ENCODE assay signal across 1 cellular context in genomic region chr7:135409845-135410545, GRCh38.
TF ChIP-seq lines count a peak whose summit lies in the region.

No MANE protein-coding gene starts in this region.

TF ChIP-seq in K562, 482 proteins besides CTCF, POLR2A, EP300 and RAD21 (continued from another document and continues in another):
- TF ChIP-seq MAZ (CRISPR knock-in tag; conservative IDR thresholded peaks at IDR 0.05 in 1 of 2, IDR thresholded peaks at IDR 0.05 in 1 of 2) (no peak), ZZZ3 (IDR thresholded peaks at IDR 0.05) (no peak), TCF3 (CRISPR knock-in tag; IDR thresholded peaks at IDR 0.05) (peak; percentile 74), PBX2 (CRISPR knock-in tag; IDR thresholded peaks at IDR 0.05; ENCODE audit: low read depth) (no peak), PBX2 (tag; conservative IDR thresholded peaks at IDR 0.05; ENCODE audit: low read depth) (peak; percentile 59), DPF2 (IDR thresholded peaks at IDR 0.05) (peak; percentile 75), ZFPM2 (CRISPR knock-in tag; IDR thresholded peaks at IDR 0.05) (no peak), ILF3 (IDR thresholded peaks at IDR 0.05; ENCODE audit: borderline replicate concordance) (no peak), E4F1 (CRISPR knock-in tag; IDR thresholded peaks at IDR 0.05; ENCODE audit: borderline replicate concordance) (no peak), ATF2 (CRISPR knock-in tag; IDR thresholded peaks at IDR 0.05) (no peak), KLF16 (IDR thresholded peaks at IDR 0.05) (peak; percentile 76), ZNF23 (CRISPR knock-in tag; IDR thresholded peaks at IDR 0.05) (no peak), ZNF655 (CRISPR knock-in tag; IDR thresholded peaks at IDR 0.05) (no peak), ZNF57 (CRISPR knock-in tag; IDR thresholded peaks at IDR 0.05) (no peak), ZNF3 (CRISPR knock-in tag; IDR thresholded peaks at IDR 0.05) (no peak), NCOA1 (IDR thresholded peaks at IDR 0.05; ENCODE audit: low read depth) (0 out of 2 replicates have a peak, but pooled peaks have one; percentile 33), NCOR1 (IDR thresholded peaks at IDR 0.05) (peak; percentile 77), MTA1 (IDR thresholded peaks at IDR 0.05; ENCODE audit: borderline replicate concordance) (peak; percentile 72), ATF3 (IDR thresholded peaks at IDR 0.05) (no peak), ATF3 (CRISPR knock-in tag; conservative IDR thresholded peaks at IDR 0.05) (0 out of 2 replicates have a peak, but pooled peaks have one; percentile 24), CREB5 (CRISPR knock-in tag; IDR thresholded peaks at IDR 0.05) (no peak), THRB (CRISPR knock-in tag; conservative IDR thresholded peaks at IDR 0.05) (no peak), ZNF79 (CRISPR knock-in tag; IDR thresholded peaks at IDR 0.05; ENCODE audit: low read depth) (no peak), CREM (IDR thresholded peaks at IDR 0.05; ENCODE audit: low read depth) (no peak), TSHZ1 (CRISPR knock-in tag; IDR thresholded peaks at IDR 0.05) (no peak), HDAC3 (IDR thresholded peaks at IDR 0.05; ENCODE audit: borderline replicate concordance, partially characterized antibody) (peak; percentile 44), SIX5 (IDR thresholded peaks at IDR 0.05; ENCODE audit: borderline replicate concordance in 1 of 2, insufficient read depth in 1 of 2, low read depth in 1 of 2, low read length in 2 of 2) (no peak), THAP12 (CRISPR knock-in tag; IDR thresholded peaks at IDR 0.05) (no peak), STAG1 (CRISPR knock-in tag; IDR thresholded peaks at IDR 0.05; ENCODE audit: borderline replicate concordance) (no peak), GATAD2A (IDR thresholded peaks at IDR 0.05) (no peak), BMI1 (IDR thresholded peaks at IDR 0.05; ENCODE audit: low read length) (no peak), ATF1 (CRISPR knock-in tag; IDR thresholded peaks at IDR 0.05) (no peak), ATF1 (tag; IDR thresholded peaks at IDR 0.05) (no peak), SMAD4 (CRISPR knock-in tag; conservative IDR thresholded peaks at IDR 0.05) (0 out of 2 replicates have a peak, but pooled peaks have one; percentile 67), ATF4 (CRISPR knock-in tag; IDR thresholded peaks at IDR 0.05) (no peak), ZNF518B (CRISPR knock-in tag; IDR thresholded peaks at IDR 0.05) (no peak), ZFP1 (CRISPR knock-in tag; IDR thresholded peaks at IDR 0.05) (0 out of 2 replicates have a peak, but pooled peaks have one; percentile 37), TBP (optimal IDR thresholded peaks at IDR 0.05; ENCODE audit: low read depth, low read length) (no peak), JUNB (CRISPR knock-in tag; conservative IDR thresholded peaks at IDR 0.05) (no peak)
